In the genomic region with DNA sequence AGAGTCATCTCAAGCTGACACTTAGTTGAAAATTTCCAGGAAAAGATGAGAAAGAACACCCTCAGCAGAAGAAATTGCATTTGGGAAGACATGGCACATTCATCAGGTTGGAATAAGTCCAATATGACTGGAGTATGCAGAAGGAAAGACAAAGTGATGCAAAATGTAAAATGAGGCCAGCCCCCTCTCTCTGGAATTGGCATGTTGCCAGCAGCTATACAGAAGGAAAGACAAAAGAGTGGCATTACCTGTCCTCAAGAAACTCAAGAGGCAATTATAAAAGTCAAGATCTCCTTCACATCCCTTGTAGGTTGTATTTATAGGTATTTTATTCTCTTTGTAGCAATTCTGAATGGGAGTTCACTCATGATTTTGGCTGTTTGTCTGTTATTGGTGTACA, we compare ENCODE assay signal across 21 cellular contexts.
"Had no signal": no experiment of that assay in that cellular context is flagged by ENCODE, and none has a peak within 500 bp of the region (broad histone marks: within the 10 kb centered on the region; RNA-seq: fewer than 3 reads in every experiment).

No MANE protein-coding gene starts in this region.

- DNase-seq: dorsolateral prefrontal cortex; effector CD8-positive, alpha-beta T cell; foreskin melanocyte; head of caudate nucleus; kidney; left cardiac atrium; left ventricle myocardium superior; mesenchymal stem cell; midbrain; occipital lobe; pancreas; right cardiac atrium; stimulated activated CD4-positive, alpha-beta T cell treated with anti-CD3 and anti-CD28 coated beads, Interleukin-4, amount 100 ng/mL, for 1 hour; stimulated activated CD8-positive, alpha-beta memory T cell treated with anti-CD3 and anti-CD28 coated beads, Interleukin-4, amount 100 ng/mL, for 48 hours; tibial artery; upper lobe of left lung; uterus had no signal

- H3K9me3 ChIP-seq: pancreas, tibial artery, uterus had no signal

- ATAC-seq: left cardiac atrium; left ventricle myocardium superior; natural killer cell treated with Interleukin-12 subunit alpha and Interleukin-12 subunit beta and Interleukin-15 and Interleukin-18, amount 100 ng/mL, for 72 hours; pancreas; right cardiac atrium; stimulated activated effector memory CD8-positive, alpha-beta T cell treated with anti-CD3 and anti-CD28 coated beads, Interleukin-12 subunit alpha, Interleukin-12 subunit beta, amount 100 ng/mL, for 72 hours had no signal

- H3K4me1 Mint-ChIP-seq: stimulated activated effector memory CD8-positive, alpha-beta T cell treated with anti-CD3 and anti-CD28 coated beads, Interleukin-12 subunit alpha, Interleukin-12 subunit beta, amount 100 ng/mL, for 72 hours had no signal

- H3K27ac Mint-ChIP-seq: natural killer cell treated with Interleukin-12 subunit alpha and Interleukin-12 subunit beta and Interleukin-15 and Interleukin-18, amount 100 ng/mL, for 72 hours; progenitor cell of endocrine pancreas; stimulated activated effector memory CD8-positive, alpha-beta T cell treated with anti-CD3 and anti-CD28 coated beads, Interleukin-12 subunit alpha, Interleukin-12 subunit beta, amount 100 ng/mL, for 72 hours; stimulated activated naive CD8-positive, alpha-beta T cell treated with anti-CD3 and anti-CD28 coated beads, Interleukin-15, Interleukin-2, amounts not matched to agents 100 ng/mL and 50 ng/mL, for 24 hours had no signal

- H3K36me3 Mint-ChIP-seq: natural killer cell treated with Interleukin-12 subunit alpha and Interleukin-12 subunit beta and Interleukin-15 and Interleukin-18, amount 100 ng/mL, for 72 hours; stimulated activated effector memory CD8-positive, alpha-beta T cell treated with anti-CD3 and anti-CD28 coated beads, Interleukin-12 subunit alpha, Interleukin-12 subunit beta, amount 100 ng/mL, for 72 hours had no signal

- H3K4me3 Mint-ChIP-seq: natural killer cell treated with Interleukin-12 subunit alpha and Interleukin-12 subunit beta and Interleukin-15 and Interleukin-18, amount 100 ng/mL, for 72 hours; stimulated activated effector memory CD8-positive, alpha-beta T cell treated with anti-CD3 and anti-CD28 coated beads, Interleukin-12 subunit alpha, Interleukin-12 subunit beta, amount 100 ng/mL, for 72 hours; stimulated activated naive CD8-positive, alpha-beta T cell treated with anti-CD3 and anti-CD28 coated beads, Interleukin-15, Interleukin-2, amounts not matched to agents 100 ng/mL and 50 ng/mL, for 24 hours had no signal

- H3K27me3 Mint-ChIP-seq: natural killer cell treated with Interleukin-12 subunit alpha and Interleukin-12 subunit beta and Interleukin-15 and Interleukin-18, amount 100 ng/mL, for 72 hours; progenitor cell of endocrine pancreas; stimulated activated naive CD8-positive, alpha-beta T cell treated with anti-CD3 and anti-CD28 coated beads, Interleukin-15, Interleukin-2, amounts not matched to agents 100 ng/mL and 50 ng/mL, for 24 hours had no signal
